Comparison of ENCODE assay signal across 11 cellular contexts in the genomic region with DNA sequence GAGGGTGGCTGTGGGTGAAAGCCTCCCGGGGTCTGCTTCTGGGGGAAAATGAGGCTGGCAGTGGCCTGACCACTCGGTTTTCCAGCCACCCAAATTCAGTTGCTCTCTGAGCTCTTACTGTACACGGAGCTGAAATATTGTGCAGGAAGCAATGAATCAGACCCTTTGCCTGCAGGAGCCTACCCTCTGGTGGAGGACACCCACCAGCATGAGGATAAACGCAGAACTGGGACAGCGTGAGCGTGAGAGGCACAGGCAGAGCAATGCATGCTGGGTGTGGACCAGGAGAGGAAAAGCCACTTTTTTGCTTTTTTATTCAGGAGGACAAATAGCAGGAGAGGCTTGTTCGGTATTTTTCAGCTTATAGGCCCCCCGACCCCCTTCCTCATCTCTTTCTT.
DNase-seq lines count a peak whose midpoint lies in the region; ATAC-seq and TF ChIP-seq lines count a peak whose summit lies in the region.
"Had no signal": no experiment of that assay in that cellular context is flagged by ENCODE, and none has a peak within 500 bp of the region (broad histone marks: within the 10 kb centered on the region; RNA-seq: fewer than 3 reads in every experiment).

No MANE protein-coding gene starts in this region.

- TF ChIP-seq POLR2A in adrenal gland (IDR thresholded peaks at IDR 0.05) (no peak), body of pancreas (IDR thresholded peaks at IDR 0.05) (no peak)

- H3K27me3 ChIP-seq in adrenal gland (no peaks in the 10 kb centered on the region), thoracic aorta (replicated peaks; ENCODE audit: insufficient read depth) (no peaks in the 10 kb centered on the region), body of pancreas (no peaks in the 10 kb centered on the region)

- peak overlapping the region in 3 of 5 donors; percentile 26 to 70 (median 34) for H3K27ac ChIP-seq in adrenal gland
- no peak overlapping the region for H3K27ac ChIP-seq in thoracic aorta
- peak overlapping the region in 1 of 4 donors; percentile 56 for H3K27ac ChIP-seq in body of pancreas

- H3K9me3 ChIP-seq in adrenal gland (replicated peaks in 1 of 3) = no peaks in the 10 kb centered on the region
- H3K9me3 ChIP-seq in thoracic aorta = no peaks in the 10 kb centered on the region
- H3K9me3 ChIP-seq in body of pancreas = no peaks in the 10 kb centered on the region

- peaks cover 2% of the 10 kb centered on the region for H3K36me3 Mint-ChIP-seq in memory B cell
- H3K36me3 Mint-ChIP-seq: brain had no signal

- POLR2A ChIA-PET in HEK293T (lab: Yijun Ruan, JAX) = no interaction called here

- TF ChIP-seq CTCF in adrenal gland (IDR thresholded peaks at IDR 0.05) (no peak), thoracic aorta (IDR thresholded peaks at IDR 0.05) (no peak), body of pancreas (IDR thresholded peaks at IDR 0.05) (no peak)

- H3K4me1 ChIP-seq in adrenal gland (replicated peaks in 1 of 2) (peaks cover 0 to 3% of the 10 kb centered on the region in 2 donors), thoracic aorta (ENCODE audit: control insufficient read depth in 1 of 2, low read depth in 2 of 2) (peaks cover 16 to 39% of the 10 kb centered on the region in 2 donors), body of pancreas (peaks cover 4% of the 10 kb centered on the region)

- H3K36me3 ChIP-seq in adrenal gland (replicated peaks in 1 of 2) = no peaks in the 10 kb centered on the region
- H3K36me3 ChIP-seq in thoracic aorta = no peaks in the 10 kb centered on the region
- no peaks in the 10 kb centered on the region for H3K36me3 ChIP-seq in body of pancreas (replicated peaks in 1 of 2; ENCODE audit: insufficient read depth in 1 of 2, low read depth in 2 of 2)

- H3K4me1 Mint-ChIP-seq in memory B cell = peaks cover 59% of the 10 kb centered on the region

- no peaks in the 10 kb centered on the region for H3K27me3 Mint-ChIP-seq in memory B cell
- H3K27me3 Mint-ChIP-seq: brain had no signal

- intact Hi-C loops in adrenal gland (cut with DNase I) (no loop called here), body of pancreas (cut with DNase I) (no loop called here)

- no peak for DNase-seq in adrenal gland
- no peak for DNase-seq in memory B cell (ENCODE audit: low spot score in 2 of 2)
- no peak for DNase-seq in thoracic aorta (ENCODE audit: low spot score)
- DNase-seq in NCI-H446 (lab: John Stamatoyannopoulos, UW) = no peak
- DNase-seq in HEK293T (ENCODE audit: extremely low spot score) = no peak
- no peak for DNase-seq in body of pancreas
- DNase-seq: MM.1S had no signal

- no peak overlapping the region for H3K4me3 ChIP-seq in adrenal gland
- H3K4me3 ChIP-seq in thoracic aorta = peak overlapping the region; percentile 46
- H3K4me3 ChIP-seq in body of pancreas = no peak overlapping the region

- WGBS in adrenal gland, 4 donors = 73 to 82% (median 78%) methylated on average over 7 to 8 of the region's 8 CpGs
- WGBS in body of pancreas, 2 donors = 62 to 80% methylated on average over 7 to 8 of the region's 8 CpGs

- CTCF ChIA-PET in HEK293T (lab: Yijun Ruan, JAX) = no interaction called here

- H3K27ac Mint-ChIP-seq in memory B cell = no peak overlapping the region
- H3K27ac Mint-ChIP-seq: T-helper 1 cell treated with Interleukin-12 subunit alpha and Interleukin-12 subunit beta and Interleukin-4 antibody, amounts not matched to agents 30 μg/mL and 1 μg/mL, for 36 hours had no signal

- peak overlapping the region; percentile 47 for H3K4me3 Mint-ChIP-seq in memory B cell
- H3K4me3 Mint-ChIP-seq: brain; T-helper 1 cell treated with Interleukin-12 subunit alpha and Interleukin-12 subunit beta and Interleukin-4 antibody, amounts not matched to agents 30 μg/mL and 1 μg/mL, for 36 hours had no signal

- ATAC-seq in HG03460 (IDR thresholded peaks at IDR 0.05; ENCODE audit: unreplicated experiment) = peak; percentile 2
- no peak for ATAC-seq in memory B cell (ENCODE audit: low read depth)
- ATAC-seq in thoracic aorta (ENCODE audit: insufficient number of reproducible peaks, low FRiP score, low read depth) = no peak
- ATAC-seq in HG03025 (IDR thresholded peaks at IDR 0.05; ENCODE audit: low FRiP score, unreplicated experiment) = no peak
- no peak for ATAC-seq in body of pancreas

- H3K9me3 Mint-ChIP-seq in memory B cell = peaks cover 2% of the 10 kb centered on the region
- H3K9me3 Mint-ChIP-seq: T-helper 1 cell treated with Interleukin-12 subunit alpha and Interleukin-12 subunit beta and Interleukin-4 antibody, amounts not matched to agents 30 μg/mL and 1 μg/mL, for 36 hours had no signal

TF ChIP-seq in HEK293T, 16 proteins besides CTCF, POLR2A, EP300 and RAD21:
- no peak for TF ChIP-seq NFRKB (IDR thresholded peaks at IDR 0.05)

Comparison
In these comparisons a context has a peak if more than half of its experiments do, and no peak if none do; other contexts are left out.
1. H3K27ac ChIP-seq: peak in adrenal gland (3 of 5); none in thoracic aorta (0 of 2).